ENCODE assay signal across 1 cellular context in genomic region chr5:181233436-181234115, GRCh38.
TF ChIP-seq lines count a peak whose summit lies in the region.

No MANE protein-coding gene starts in this region.

TF ChIP-seq in GM23338, 12 proteins besides CTCF, POLR2A, EP300 and RAD21:
- no peak for TF ChIP-seq JUNB (IDR thresholded peaks at IDR 0.05; ENCODE audit: unreplicated experiment)
- no peak for TF ChIP-seq REST (IDR thresholded peaks at IDR 0.05; ENCODE audit: unreplicated experiment)
- TF ChIP-seq ZNF331 (CRISPR knock-in tag; IDR thresholded peaks at IDR 0.05; ENCODE audit: low read depth), result no peak
- TF ChIP-seq ETS1 (IDR thresholded peaks at IDR 0.05), result no peak
- no peak for TF ChIP-seq ZNF462 (CRISPR knock-in tag; IDR thresholded peaks at IDR 0.05)
- no peak for TF ChIP-seq EZH2 (IDR thresholded peaks at IDR 0.05; ENCODE audit: low read depth, unreplicated experiment)
- TF ChIP-seq ZNF114 (CRISPR knock-in tag; IDR thresholded peaks at IDR 0.05), result no peak
- TF ChIP-seq NANOG (IDR thresholded peaks at IDR 0.05; ENCODE audit: borderline replicate concordance), result no peak
- no peak for TF ChIP-seq STAT1 (IDR thresholded peaks at IDR 0.05; ENCODE audit: unreplicated experiment)
TF ChIP-seq in GM23338: peak in this region for 0.
